Comparison of ENCODE assay signal across 1 cellular context in genomic region chr7:100177040-100178001, GRCh38.
TF ChIP-seq lines count a peak whose summit lies in the region.

A gene with protein sequence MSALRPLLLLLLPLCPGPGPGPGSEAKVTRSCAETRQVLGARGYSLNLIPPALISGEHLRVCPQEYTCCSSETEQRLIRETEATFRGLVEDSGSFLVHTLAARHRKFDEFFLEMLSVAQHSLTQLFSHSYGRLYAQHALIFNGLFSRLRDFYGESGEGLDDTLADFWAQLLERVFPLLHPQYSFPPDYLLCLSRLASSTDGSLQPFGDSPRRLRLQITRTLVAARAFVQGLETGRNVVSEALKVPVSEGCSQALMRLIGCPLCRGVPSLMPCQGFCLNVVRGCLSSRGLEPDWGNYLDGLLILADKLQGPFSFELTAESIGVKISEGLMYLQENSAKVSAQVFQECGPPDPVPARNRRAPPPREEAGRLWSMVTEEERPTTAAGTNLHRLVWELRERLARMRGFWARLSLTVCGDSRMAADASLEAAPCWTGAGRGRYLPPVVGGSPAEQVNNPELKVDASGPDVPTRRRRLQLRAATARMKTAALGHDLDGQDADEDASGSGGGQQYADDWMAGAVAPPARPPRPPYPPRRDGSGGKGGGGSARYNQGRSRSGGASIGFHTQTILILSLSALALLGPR (minus strand): TSS chr7:100177381. CDS start chr7:100177199, 182 bp downstream.
TSS of gene STAG3 (plus strand) at chr7:100177918. CDS start at chr7:100180557, 2,639 bp downstream.

TF ChIP-seq in HepG2, 621 proteins besides CTCF, POLR2A, EP300 and RAD21 (continued from another document and continues in another):
- TF ChIP-seq, protein P1, sequence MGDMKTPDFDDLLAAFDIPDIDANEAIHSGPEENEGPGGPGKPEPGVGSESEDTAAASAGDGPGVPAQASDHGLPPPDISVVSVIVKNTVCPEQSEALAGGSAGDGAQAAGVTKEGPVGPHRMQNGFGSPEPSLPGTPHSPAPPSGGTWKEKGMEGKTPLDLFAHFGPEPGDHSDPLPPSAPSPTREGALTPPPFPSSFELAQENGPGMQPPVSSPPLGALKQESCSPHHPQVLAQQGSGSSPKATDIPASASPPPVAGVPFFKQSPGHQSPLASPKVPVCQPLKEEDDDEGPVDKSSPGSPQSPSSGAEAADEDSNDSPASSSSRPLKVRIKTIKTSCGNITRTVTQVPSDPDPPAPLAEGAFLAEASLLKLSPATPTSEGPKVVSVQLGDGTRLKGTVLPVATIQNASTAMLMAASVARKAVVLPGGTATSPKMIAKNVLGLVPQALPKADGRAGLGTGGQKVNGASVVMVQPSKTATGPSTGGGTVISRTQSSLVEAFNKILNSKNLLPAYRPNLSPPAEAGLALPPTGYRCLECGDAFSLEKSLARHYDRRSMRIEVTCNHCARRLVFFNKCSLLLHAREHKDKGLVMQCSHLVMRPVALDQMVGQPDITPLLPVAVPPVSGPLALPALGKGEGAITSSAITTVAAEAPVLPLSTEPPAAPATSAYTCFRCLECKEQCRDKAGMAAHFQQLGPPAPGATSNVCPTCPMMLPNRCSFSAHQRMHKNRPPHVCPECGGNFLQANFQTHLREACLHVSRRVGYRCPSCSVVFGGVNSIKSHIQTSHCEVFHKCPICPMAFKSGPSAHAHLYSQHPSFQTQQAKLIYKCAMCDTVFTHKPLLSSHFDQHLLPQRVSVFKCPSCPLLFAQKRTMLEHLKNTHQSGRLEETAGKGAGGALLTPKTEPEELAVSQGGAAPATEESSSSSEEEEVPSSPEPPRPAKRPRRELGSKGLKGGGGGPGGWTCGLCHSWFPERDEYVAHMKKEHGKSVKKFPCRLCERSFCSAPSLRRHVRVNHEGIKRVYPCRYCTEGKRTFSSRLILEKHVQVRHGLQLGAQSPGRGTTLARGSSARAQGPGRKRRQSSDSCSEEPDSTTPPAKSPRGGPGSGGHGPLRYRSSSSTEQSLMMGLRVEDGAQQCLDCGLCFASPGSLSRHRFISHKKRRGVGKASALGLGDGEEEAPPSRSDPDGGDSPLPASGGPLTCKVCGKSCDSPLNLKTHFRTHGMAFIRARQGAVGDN (CRISPR knock-in tag; IDR thresholded peaks at IDR 0.05), result peak; percentile 84
- 0 out of 2 replicates have a peak, but pooled peaks have one; percentile 24 for TF ChIP-seq ZMYM2 (CRISPR knock-in tag; IDR thresholded peaks at IDR 0.05)
- peak; percentile 57 for TF ChIP-seq HNRNPK (IDR thresholded peaks at IDR 0.05; ENCODE audit: low read depth, low read length, poor library complexity, severe bottlenecking)
- peak; percentile 36; the same call in 1 of the 2 replicates for TF ChIP-seq ZNF430 (CRISPR knock-in tag; IDR thresholded peaks at IDR 0.05)
- TF ChIP-seq IRF9 (CRISPR knock-in tag; IDR thresholded peaks at IDR 0.05; ENCODE audit: borderline replicate concordance), result peak; percentile 47; the same call in 1 of the 2 replicates
- TF ChIP-seq TCF7L2 (IDR thresholded peaks at IDR 0.05; ENCODE audit: low read depth, low read length), result no peak
- TF ChIP-seq NFYB (CRISPR knock-in tag; IDR thresholded peaks at IDR 0.05), result peak; percentile 77
- TF ChIP-seq ZNF232 (CRISPR knock-in tag; IDR thresholded peaks at IDR 0.05; ENCODE audit: borderline replicate concordance), result peak; percentile 24; the same call in 1 of the 2 replicates
- no peak for TF ChIP-seq GTF3A (CRISPR knock-in tag; conservative IDR thresholded peaks at IDR 0.05)
- TF ChIP-seq, protein P2, sequence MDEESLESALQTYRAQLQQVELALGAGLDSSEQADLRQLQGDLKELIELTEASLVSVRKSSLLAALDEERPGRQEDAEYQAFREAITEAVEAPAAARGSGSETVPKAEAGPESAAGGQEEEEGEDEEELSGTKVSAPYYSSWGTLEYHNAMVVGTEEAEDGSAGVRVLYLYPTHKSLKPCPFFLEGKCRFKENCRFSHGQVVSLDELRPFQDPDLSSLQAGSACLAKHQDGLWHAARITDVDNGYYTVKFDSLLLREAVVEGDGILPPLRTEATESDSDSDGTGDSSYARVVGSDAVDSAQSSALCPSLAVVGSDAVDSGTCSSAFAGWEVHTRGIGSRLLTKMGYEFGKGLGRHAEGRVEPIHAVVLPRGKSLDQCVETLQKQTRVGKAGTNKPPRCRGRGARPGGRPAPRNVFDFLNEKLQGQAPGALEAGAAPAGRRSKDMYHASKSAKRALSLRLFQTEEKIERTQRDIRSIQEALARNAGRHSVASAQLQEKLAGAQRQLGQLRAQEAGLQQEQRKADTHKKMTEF (CRISPR knock-in tag; IDR thresholded peaks at IDR 0.05), result peak; percentile 32; the same call in 1 of the 2 replicates
- TF ChIP-seq, protein P3, sequence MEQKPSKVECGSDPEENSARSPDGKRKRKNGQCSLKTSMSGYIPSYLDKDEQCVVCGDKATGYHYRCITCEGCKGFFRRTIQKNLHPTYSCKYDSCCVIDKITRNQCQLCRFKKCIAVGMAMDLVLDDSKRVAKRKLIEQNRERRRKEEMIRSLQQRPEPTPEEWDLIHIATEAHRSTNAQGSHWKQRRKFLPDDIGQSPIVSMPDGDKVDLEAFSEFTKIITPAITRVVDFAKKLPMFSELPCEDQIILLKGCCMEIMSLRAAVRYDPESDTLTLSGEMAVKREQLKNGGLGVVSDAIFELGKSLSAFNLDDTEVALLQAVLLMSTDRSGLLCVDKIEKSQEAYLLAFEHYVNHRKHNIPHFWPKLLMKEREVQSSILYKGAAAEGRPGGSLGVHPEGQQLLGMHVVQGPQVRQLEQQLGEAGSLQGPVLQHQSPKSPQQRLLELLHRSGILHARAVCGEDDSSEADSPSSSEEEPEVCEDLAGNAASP (CRISPR knock-in tag; IDR thresholded peaks at IDR 0.05; ENCODE audit: borderline replicate concordance), result no peak
- TF ChIP-seq POGK (CRISPR knock-in tag; conservative IDR thresholded peaks at IDR 0.05), result 0 out of 2 replicates have a peak, but pooled peaks have one; percentile 57
- peak; percentile 79 for TF ChIP-seq SP2 (CRISPR knock-in tag; IDR thresholded peaks at IDR 0.05)
- TF ChIP-seq, protein P4, sequence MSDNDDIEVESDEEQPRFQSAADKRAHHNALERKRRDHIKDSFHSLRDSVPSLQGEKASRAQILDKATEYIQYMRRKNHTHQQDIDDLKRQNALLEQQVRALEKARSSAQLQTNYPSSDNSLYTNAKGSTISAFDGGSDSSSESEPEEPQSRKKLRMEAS (IDR thresholded peaks at IDR 0.05), result peak; percentile 93
- no peak for TF ChIP-seq ZSCAN9 (CRISPR knock-in tag; IDR thresholded peaks at IDR 0.05; ENCODE audit: borderline replicate concordance)
- TF ChIP-seq, protein P5, sequence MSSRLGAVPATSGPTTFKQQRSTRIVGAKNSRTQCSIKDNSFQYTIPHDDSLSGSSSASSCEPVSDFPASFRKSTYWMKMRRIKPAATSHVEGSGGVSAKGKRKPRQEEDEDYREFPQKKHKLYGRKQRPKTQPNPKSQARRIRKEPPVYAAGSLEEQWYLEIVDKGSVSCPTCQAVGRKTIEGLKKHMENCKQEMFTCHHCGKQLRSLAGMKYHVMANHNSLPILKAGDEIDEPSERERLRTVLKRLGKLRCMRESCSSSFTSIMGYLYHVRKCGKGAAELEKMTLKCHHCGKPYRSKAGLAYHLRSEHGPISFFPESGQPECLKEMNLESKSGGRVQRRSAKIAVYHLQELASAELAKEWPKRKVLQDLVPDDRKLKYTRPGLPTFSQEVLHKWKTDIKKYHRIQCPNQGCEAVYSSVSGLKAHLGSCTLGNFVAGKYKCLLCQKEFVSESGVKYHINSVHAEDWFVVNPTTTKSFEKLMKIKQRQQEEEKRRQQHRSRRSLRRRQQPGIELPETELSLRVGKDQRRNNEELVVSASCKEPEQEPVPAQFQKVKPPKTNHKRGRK (CRISPR knock-in tag; IDR thresholded peaks at IDR 0.05), result peak; percentile 77; the same call in 1 of the 2 replicates
- TF ChIP-seq NFKB2 (CRISPR knock-in tag; IDR thresholded peaks at IDR 0.05; ENCODE audit: borderline replicate concordance), result 0 out of 2 replicates have a peak, but pooled peaks have one; percentile 73
- TF ChIP-seq RBM39 (IDR thresholded peaks at IDR 0.05; ENCODE audit: low read depth, low read length, poor library complexity, severe bottlenecking), result no peak
- TF ChIP-seq ETV6 (CRISPR knock-in tag; conservative IDR thresholded peaks at IDR 0.05), result 0 out of 2 replicates have a peak, but pooled peaks have one; percentile 34
- peak; percentile 38; the same call in 1 of the 2 replicates for TF ChIP-seq PHF21A (CRISPR knock-in tag; IDR thresholded peaks at IDR 0.05)
- no peak for TF ChIP-seq FOXK1 (CRISPR knock-in tag; IDR thresholded peaks at IDR 0.05; ENCODE audit: borderline replicate concordance, low read depth)
- TF ChIP-seq ARID4A (CRISPR knock-in tag; IDR thresholded peaks at IDR 0.05; ENCODE audit: borderline replicate concordance), result peak; percentile 45; the same call in 1 of the 2 replicates
- TF ChIP-seq ZNF605 (CRISPR knock-in tag; IDR thresholded peaks at IDR 0.05), result peak; percentile 77; the same call in 1 of the 2 replicates
- TF ChIP-seq TEAD2 (CRISPR knock-in tag; IDR thresholded peaks at IDR 0.05), result 0 out of 2 replicates have a peak, but pooled peaks have one; percentile 76
- TF ChIP-seq, protein P6, sequence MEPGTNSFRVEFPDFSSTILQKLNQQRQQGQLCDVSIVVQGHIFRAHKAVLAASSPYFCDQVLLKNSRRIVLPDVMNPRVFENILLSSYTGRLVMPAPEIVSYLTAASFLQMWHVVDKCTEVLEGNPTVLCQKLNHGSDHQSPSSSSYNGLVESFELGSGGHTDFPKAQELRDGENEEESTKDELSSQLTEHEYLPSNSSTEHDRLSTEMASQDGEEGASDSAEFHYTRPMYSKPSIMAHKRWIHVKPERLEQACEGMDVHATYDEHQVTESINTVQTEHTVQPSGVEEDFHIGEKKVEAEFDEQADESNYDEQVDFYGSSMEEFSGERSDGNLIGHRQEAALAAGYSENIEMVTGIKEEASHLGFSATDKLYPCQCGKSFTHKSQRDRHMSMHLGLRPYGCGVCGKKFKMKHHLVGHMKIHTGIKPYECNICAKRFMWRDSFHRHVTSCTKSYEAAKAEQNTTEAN (CRISPR knock-in tag; conservative IDR thresholded peaks at IDR 0.05), result no peak
- no peak for TF ChIP-seq ZNF20 (CRISPR knock-in tag; IDR thresholded peaks at IDR 0.05)
- peak; percentile 83; the same call in 1 of the 2 replicates for TF ChIP-seq KDM5B (CRISPR knock-in tag; IDR thresholded peaks at IDR 0.05; ENCODE audit: borderline replicate concordance)
- TF ChIP-seq SAP130 (CRISPR knock-in tag; IDR thresholded peaks at IDR 0.05; ENCODE audit: low read depth), result peak; percentile 13; the same call in 1 of the 2 replicates
- TF ChIP-seq NFE2L2 (IDR thresholded peaks at IDR 0.05; ENCODE audit: low read length), result no peak
- TF ChIP-seq ZBTB38 (CRISPR knock-in tag; IDR thresholded peaks at IDR 0.05), result peak; percentile 86
- no peak for TF ChIP-seq SMARCC2 (IDR thresholded peaks at IDR 0.05)
- TF ChIP-seq BRD4 (CRISPR knock-in tag; IDR thresholded peaks at IDR 0.05), result no peak
- 0 out of 2 replicates have a peak, but pooled peaks have one; percentile 22 for TF ChIP-seq MTF2 (CRISPR knock-in tag; IDR thresholded peaks at IDR 0.05; ENCODE audit: borderline replicate concordance)
- no peak for TF ChIP-seq ATF4 (CRISPR knock-in tag; IDR thresholded peaks at IDR 0.05)
- peak; percentile 70; the same call in 1 of the 2 replicates for TF ChIP-seq ATF7-NPFF (CRISPR knock-in tag; IDR thresholded peaks at IDR 0.05; ENCODE audit: low read depth)
- TF ChIP-seq SP1 (IDR thresholded peaks at IDR 0.05), result no peak
- TF ChIP-seq SP1 (CRISPR knock-in tag; IDR thresholded peaks at IDR 0.05), result peak; percentile 49; the same call in 1 of the 2 replicates
